In genomic region chr11:123062158-123062891, GRCh38 we compare ENCODE assay signal across 1 cellular context.
A peak's percentile ranks its signal among the peaks of the same experiment; 100 is the strongest.
TF ChIP-seq lines count a peak whose summit lies in the region.

No MANE protein-coding gene starts in this region.

TF ChIP-seq in IMR-90, 13 proteins besides CTCF, POLR2A, EP300 and RAD21 (continued from another document):
- TF ChIP-seq MAZ (IDR thresholded peaks at IDR 0.05; ENCODE audit: borderline replicate concordance, low read depth, low read length) = peak; percentile 99
- no peak for TF ChIP-seq RFX5 (IDR thresholded peaks at IDR 0.05; ENCODE audit: low read depth, low read length)
